Comparison of ENCODE assay signal across 24 cellular contexts in the genomic region with DNA sequence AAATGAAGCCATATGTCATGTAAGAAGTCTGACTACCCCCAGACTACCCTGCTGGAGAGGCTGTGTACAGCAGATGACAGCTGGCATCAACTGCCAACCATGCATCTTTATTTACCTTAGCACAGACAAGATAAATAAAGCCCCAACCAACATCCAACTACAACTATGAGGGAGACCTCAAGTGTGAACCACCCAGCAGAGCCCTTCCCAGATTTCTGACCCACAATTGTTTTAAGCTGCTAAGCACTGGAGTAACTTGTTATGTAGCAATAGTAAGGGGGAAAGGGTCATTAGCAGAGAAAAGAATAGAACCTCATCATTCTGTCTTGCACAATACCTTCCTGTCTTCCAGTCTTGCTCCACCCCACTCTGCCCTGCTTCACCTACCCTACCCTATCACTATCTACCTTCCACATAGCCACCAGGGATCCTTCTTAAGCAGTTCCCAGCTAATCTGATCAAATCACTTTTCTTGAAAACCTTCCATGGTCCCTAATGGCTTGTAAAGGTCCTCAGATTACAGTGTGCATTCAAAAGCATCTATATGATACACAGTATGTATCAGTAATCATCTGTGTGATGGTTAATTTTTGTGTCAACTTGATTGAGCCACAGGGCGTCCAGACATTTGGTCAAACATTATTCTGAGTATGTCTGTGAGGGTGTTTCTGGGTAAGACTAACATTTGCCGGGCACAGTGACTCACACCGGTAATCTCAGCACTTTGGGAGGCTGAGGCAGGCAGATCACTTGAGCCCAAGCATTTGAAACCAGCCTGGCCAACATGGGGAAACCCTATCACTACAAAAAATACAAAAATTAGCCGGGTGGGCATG. TPM values are rescaled to one million over a fixed set of nuclear protein-coding genes. Genes with fewer than 3 reads are reported as not detected.
DNase-seq lines count a peak whose midpoint lies in the region; ATAC-seq, FAIRE-seq and TF ChIP-seq lines count a peak whose summit lies in the region.
"Had no signal": no experiment of that assay in that cellular context is flagged by ENCODE, and none has a peak within 500 bp of the region (broad histone marks: within the 10 kb centered on the region; RNA-seq: fewer than 3 reads in every experiment).

No MANE protein-coding gene starts in this region.

- no peak overlapping the region for H3K27ac ChIP-seq in astrocyte (ENCODE audit: low read depth, low read length)
- H3K27ac ChIP-seq: Peyer's patch had no signal

- H3K4me1 ChIP-seq in astrocyte (ENCODE audit: insufficient read depth, low read length) = no peaks in the 10 kb centered on the region

- TF ChIP-seq CTCF in astrocyte (IDR thresholded peaks at IDR 0.05; ENCODE audit: insufficient read depth, low read depth, low read length) (no peak), osteocyte (IDR thresholded peaks at IDR 0.05) (no peak)

- no peak overlapping the region for H3K9ac ChIP-seq in astrocyte (ENCODE audit: low read length)

- H4K20me1 ChIP-seq in astrocyte (ENCODE audit: insufficient read depth, low read length) = no peaks in the 10 kb centered on the region

- peaks cover 4% of the 10 kb centered on the region for H3K9me3 Mint-ChIP-seq in astrocyte (ENCODE audit: unreplicated experiment)
- peaks cover 3% of the 10 kb centered on the region for H3K9me3 Mint-ChIP-seq in osteocyte (ENCODE audit: unreplicated experiment)
- H3K9me3 Mint-ChIP-seq in effector memory CD8-positive, alpha-beta T cell = no peaks in the 10 kb centered on the region
- H3K9me3 Mint-ChIP-seq: activated naive CD8-positive, alpha-beta T cell treated with anti-CD3 and anti-CD28 coated beads, Interleukin-2, amount 10 ng/mL, durations not matched to agents 7 days and 5 days had no signal

- no peaks in the 10 kb centered on the region for H3K4me1 Mint-ChIP-seq in astrocyte (ENCODE audit: low read depth, unreplicated experiment)
- no peaks in the 10 kb centered on the region for H3K4me1 Mint-ChIP-seq in osteocyte (ENCODE audit: unreplicated experiment)
- no peaks in the 10 kb centered on the region for H3K4me1 Mint-ChIP-seq in effector memory CD8-positive, alpha-beta T cell (ENCODE audit: low read depth in 2 of 2)
- H3K4me1 Mint-ChIP-seq: activated naive CD8-positive, alpha-beta T cell treated with anti-CD3 and anti-CD28 coated beads, Interleukin-2, amount 10 ng/mL, durations not matched to agents 7 days and 5 days; neural crest cell had no signal

- H3K36me3 Mint-ChIP-seq in astrocyte (ENCODE audit: low read depth, unreplicated experiment) (no peaks in the 10 kb centered on the region), osteocyte (ENCODE audit: unreplicated experiment) (no peaks in the 10 kb centered on the region)
- H3K36me3 Mint-ChIP-seq in effector memory CD8-positive, alpha-beta T cell (ENCODE audit: insufficient read depth) = no peaks in the 10 kb centered on the region
- H3K36me3 Mint-ChIP-seq: activated naive CD8-positive, alpha-beta T cell treated with anti-CD3 and anti-CD28 coated beads, Interleukin-2, amount 10 ng/mL, durations not matched to agents 7 days and 5 days had no signal

- no peaks in the 10 kb centered on the region for H3K27me3 ChIP-seq in astrocyte (ENCODE audit: insufficient read depth, low read length)
- H3K27me3 ChIP-seq: Peyer's patch had no signal

- no peak overlapping the region for H3K4me2 ChIP-seq in astrocyte (ENCODE audit: low read length)

- peak overlapping the region; percentile 11 for H3K4me3 Mint-ChIP-seq in astrocyte (ENCODE audit: unreplicated experiment)
- H3K4me3 Mint-ChIP-seq in osteocyte (ENCODE audit: unreplicated experiment) = no peak overlapping the region
- H3K4me3 Mint-ChIP-seq in effector memory CD8-positive, alpha-beta T cell = no peak overlapping the region
- H3K4me3 Mint-ChIP-seq: activated naive CD8-positive, alpha-beta T cell treated with anti-CD3 and anti-CD28 coated beads, Interleukin-2, amount 10 ng/mL, durations not matched to agents 7 days and 5 days; neural crest cell had no signal

- H3K79me2 ChIP-seq in astrocyte (ENCODE audit: insufficient read depth, low read length) = no peaks in the 10 kb centered on the region

- peaks cover 14% of the 10 kb centered on the region for H3K27me3 Mint-ChIP-seq in astrocyte (ENCODE audit: low read depth, unreplicated experiment)
- peaks cover 23% of the 10 kb centered on the region for H3K27me3 Mint-ChIP-seq in osteocyte (ENCODE audit: unreplicated experiment)
- H3K27me3 Mint-ChIP-seq in effector memory CD8-positive, alpha-beta T cell = no peaks in the 10 kb centered on the region

- no peak for ATAC-seq in effector memory CD8-positive, alpha-beta T cell (replicated peaks)

- H3K27ac Mint-ChIP-seq in astrocyte (ENCODE audit: unreplicated experiment) = no peak overlapping the region
- no peak overlapping the region for H3K27ac Mint-ChIP-seq in osteocyte (ENCODE audit: unreplicated experiment)
- no peak overlapping the region for H3K27ac Mint-ChIP-seq in effector memory CD8-positive, alpha-beta T cell
- H3K27ac Mint-ChIP-seq: activated naive CD8-positive, alpha-beta T cell treated with anti-CD3 and anti-CD28 coated beads, Interleukin-2, amount 10 ng/mL, durations not matched to agents 7 days and 5 days had no signal

- H3K9me3 ChIP-seq in astrocyte (ENCODE audit: insufficient read depth, low read depth, low read length) = no peaks in the 10 kb centered on the region
- H3K9me3 ChIP-seq: Peyer's patch had no signal

- no peak overlapping the region for H2AFZ ChIP-seq in astrocyte (ENCODE audit: low read depth, low read length)

- FAIRE-seq in astrocyte (lab: Jason Lieb, UNC) = no peak
- FAIRE-seq: A204.1, H54 had no signal

- peak; percentile 15 for DNase-seq in NK-92 treated with Interleukin-12 subunit alpha and Interleukin-12 subunit beta, amount 100 ng/mL, for 24 hours (lab: John Stamatoyannopoulos, UW)
- DNase-seq in NK-92 (lab: John Stamatoyannopoulos, UW; ENCODE audit: unreplicated experiment) (no peak), NCI-H226 (peak; percentile 12), astrocyte (ENCODE audit: low read depth) (no peak), osteocyte (ENCODE audit: extremely low spot score, unreplicated experiment) (peak; percentile 36), islet precursor cell (no peak), occipital lobe (lab: John Stamatoyannopoulos, UW) (no peak)
- no peak for DNase-seq in effector memory CD8-positive, alpha-beta T cell
- DNase-seq: activated CD4-positive, alpha-beta T cell treated with anti-CD3 and anti-CD28 coated beads, Interleukin-2, amount 50 U/mL, for 4 hours; activated naive CD8-positive, alpha-beta T cell treated with anti-CD3 and anti-CD28 coated beads, Interleukin-2, amount 10 ng/mL, durations not matched to agents 7 days and 5 days; activated T-cell treated with anti-CD3 and anti-CD28 coated beads, Interleukin-2, amount 50 U/mL, for 48 hours; C1 segment of cervical spinal cord; DMS 273 treated with DMSO at 0.1 percent for 48 hours; hypothalamus; kidney glomerular epithelial cell; mesendoderm; NCI-H1930; NCI-H526; retina; stimulated activated naive CD4-positive, alpha-beta T cell had no signal

- H3K4me3 ChIP-seq in astrocyte (ENCODE audit: insufficient read depth, low read depth, low read length) = no peak overlapping the region
- H3K4me3 ChIP-seq: Peyer's patch had no signal

- H3K36me3 ChIP-seq in astrocyte (ENCODE audit: insufficient read depth, low read length) = no peaks in the 10 kb centered on the region
- H3K36me3 ChIP-seq: Peyer's patch had no signal

RNA-seq across cellular contexts. Expression of gene RBM15, which starts 19.6 kb away (rescaled TPM):
- total RNA-seq in astrocyte (20.4 and 21.1 TPM in 2 replicates), osteocyte (26.3 and 27.8 TPM in 2 replicates), occipital lobe (47.1 TPM)

Comparison
In these comparisons a context has a peak if more than half of its experiments do, and no peak if none do; other contexts are left out.
1. DNase-seq: peak in NK-92 treated with Interleukin-12 subunit alpha and Interleukin-12 subunit beta, amount 100 ng/mL, for 24 hours (single experiment), NCI-H226 (single experiment) and osteocyte (single experiment); none in NK-92 (single experiment), astrocyte (single experiment), islet precursor cell (single experiment), effector memory CD8-positive, alpha-beta T cell (0 of 3) and occipital lobe (single experiment).